ENCODE assay signal across 1 cellular context in genomic region chr20:54479138-54479906, GRCh38.
A peak's percentile ranks its signal among the peaks of the same experiment; 100 is the strongest.
TF ChIP-seq lines count a peak whose summit lies in the region.

No MANE protein-coding gene starts in this region.

TF ChIP-seq in GM23338, 12 proteins besides CTCF, POLR2A, EP300 and RAD21 (continued from another document):
- TF ChIP-seq ZNF462 (CRISPR knock-in tag; IDR thresholded peaks at IDR 0.05) = peak; percentile 59
